1 cellular context compared by ENCODE assay signal in the genomic region with DNA sequence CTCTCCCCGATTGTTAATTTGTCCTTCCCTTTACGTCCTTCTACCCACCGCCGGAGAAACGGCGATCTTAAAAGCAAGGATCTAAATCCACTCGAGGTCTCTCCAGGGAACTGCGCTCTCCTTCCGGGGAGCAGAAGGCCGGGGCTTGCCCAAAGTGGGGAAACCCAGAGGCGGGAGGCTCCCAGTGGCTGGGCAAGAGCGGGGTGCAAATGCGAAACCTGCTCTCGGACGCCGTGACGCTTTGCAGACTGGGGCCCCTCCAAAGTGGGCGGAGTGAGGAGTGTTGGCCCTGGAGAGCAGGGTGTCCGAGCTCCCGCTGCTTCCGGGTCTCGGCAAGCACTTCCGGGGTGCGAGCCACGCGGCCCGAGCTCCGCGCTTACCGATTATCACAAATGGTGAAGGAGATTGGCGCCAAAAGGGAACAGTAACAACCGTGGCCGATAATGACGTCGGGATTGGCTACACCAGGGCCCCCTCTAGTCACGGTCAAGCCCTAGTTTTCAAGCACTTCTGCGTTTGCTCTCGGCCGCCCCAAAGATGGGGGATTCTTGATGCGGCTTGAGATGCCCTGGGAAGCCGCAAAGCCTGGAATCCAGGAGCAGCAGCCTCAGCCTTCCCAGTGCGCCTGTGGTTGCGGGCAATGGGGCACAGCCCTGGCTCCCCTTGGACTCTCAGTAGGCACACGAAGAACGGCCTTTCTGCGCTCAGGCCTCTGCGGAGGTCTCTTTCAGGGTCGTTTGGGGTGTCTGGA.
TF ChIP-seq lines count a peak whose summit lies in the region.

No MANE protein-coding gene starts in this region.

TF ChIP-seq in H1, 55 proteins besides CTCF, POLR2A, EP300 and RAD21 (continued from another document):
- no peak for TF ChIP-seq POLR2AphosphoS5 (IDR thresholded peaks at IDR 0.05; ENCODE audit: low read depth, low read length)
- TF ChIP-seq CBX8 (IDR thresholded peaks at IDR 0.05; ENCODE audit: borderline replicate concordance, low read depth, low read length) = no peak
- TF ChIP-seq EZH2 (IDR thresholded peaks at IDR 0.05; ENCODE audit: low read depth, low read length, severe bottlenecking) = peak; percentile 94
- TF ChIP-seq SUZ12 (IDR thresholded peaks at IDR 0.05; ENCODE audit: low read length) = 0 out of 2 replicates have a peak, but pooled peaks have one; percentile 90
- TF ChIP-seq SAP30 (IDR thresholded peaks at IDR 0.05; ENCODE audit: insufficient read depth, insufficient replicate concordance, low read length) = peak; percentile 12
- no peak; the same call in none of the 2 replicates for TF ChIP-seq PHF8 (conservative IDR thresholded peaks at IDR 0.05; ENCODE audit: low read depth, low read length)
- TF ChIP-seq SP2 (IDR thresholded peaks at IDR 0.05; ENCODE audit: low read length) = no peak
